ENCODE assay signal across 18 cellular contexts in genomic region chr10:19194866-19195265, GRCh38.
DNase-seq lines count a peak whose midpoint lies in the region; ATAC-seq and TF ChIP-seq lines count a peak whose summit lies in the region.
"Had no signal": no experiment of that assay in that cellular context is flagged by ENCODE, and none has a peak within 500 bp of the region (broad histone marks: within the 10 kb centered on the region; RNA-seq: fewer than 3 reads in every experiment).

No MANE protein-coding gene starts in this region.

- no peak overlapping the region for H3K9ac ChIP-seq in PC-3 (ENCODE audit: low read length)

- H3K27me3 ChIP-seq in PC-3 (ENCODE audit: low read length): no peaks in the 10 kb centered on the region
- H3K27me3 ChIP-seq: BE2C had no signal

- no peak overlapping the region for H2AFZ ChIP-seq in PC-3 (ENCODE audit: low read length)

- H3K9me3 ChIP-seq in PC-3 (ENCODE audit: low read length): no peaks in the 10 kb centered on the region
- H3K9me3 ChIP-seq: A549, BE2C had no signal

- no peak overlapping the region for H3K4me2 ChIP-seq in PC-3 (ENCODE audit: low read length)
- H3K4me2 ChIP-seq: A549 had no signal

- H3K4me3 ChIP-seq in PC-3 (ENCODE audit: low read length) (no peak overlapping the region), cardiac fibroblast (replicated peaks in 1 of 2; ENCODE audit: low read depth in 2 of 2, low read length in 2 of 2) (no peak overlapping the region)
- H3K4me3 ChIP-seq: A549 had no signal

- no peaks in the 10 kb centered on the region for H3K27me3 Mint-ChIP-seq in activated CD4-positive, alpha-beta T cell treated with anti-CD3 and anti-CD28 coated beads, Interleukin-2, amount 10 ng/mL, durations not matched to agents 7 days and 5 days
- H3K27me3 Mint-ChIP-seq in T-cell: no peaks in the 10 kb centered on the region
- H3K27me3 Mint-ChIP-seq: CD4-positive, alpha-beta memory T cell had no signal

- POLR2A ChIA-PET in PC-3 (lab: Charles Lee; ENCODE audit: unreplicated experiment) (no interaction called here), T-cell (lab: Charles Lee) (no interaction called here)
- POLR2A ChIA-PET in activated CD4-positive, alpha-beta T cell treated with anti-CD3 and anti-CD28 coated beads, Interleukin-2, amount 10 ng/mL, durations not matched to agents 7 days and 5 days (lab: Charles Lee): no interaction called here

- no peaks in the 10 kb centered on the region for H3K4me1 Mint-ChIP-seq in activated CD4-positive, alpha-beta T cell treated with anti-CD3 and anti-CD28 coated beads, Interleukin-2, amount 10 ng/mL, durations not matched to agents 7 days and 5 days
- no peaks in the 10 kb centered on the region for H3K4me1 Mint-ChIP-seq in T-cell
- H3K4me1 Mint-ChIP-seq: CD4-positive, alpha-beta memory T cell; H9 had no signal

- CTCF ChIA-PET in PC-3 (lab: Charles Lee) (no interaction called here), T-cell (lab: Charles Lee) (no interaction called here)
- CTCF ChIA-PET in activated CD4-positive, alpha-beta T cell treated with anti-CD3 and anti-CD28 coated beads, Interleukin-2, amount 10 ng/mL, durations not matched to agents 7 days and 5 days (lab: Charles Lee): no interaction called here

- peak; percentile 46; the same call in 1 of the 2 replicates for ATAC-seq in PC-3
- no peak for ATAC-seq in SK-N-SH treated with all-trans-retinoic acid at 6 μM for 48 hours
- ATAC-seq in T-cell (replicated peaks in 1 of 4): no peak
- ATAC-seq: A549 had no signal

- no peaks in the 10 kb centered on the region for H3K36me3 ChIP-seq in PC-3 (ENCODE audit: low read depth, low read length)
- H3K36me3 ChIP-seq: BE2C had no signal

- DNase-seq in PC-3 (peak; percentile 38), cardiac fibroblast (ENCODE audit: low read depth in 2 of 2) (peak; percentile 39 to 50), glomerular visceral epithelial cell (ENCODE audit: extremely low spot score) (peak; percentile 37), T-cell (no peak), Kasumi-1 (lab: John Stamatoyannopoulos, UW) (no peak), DMS79 treated with DMSO at 0.1 percent for 48 hours (lab: John Stamatoyannopoulos, UW) (no peak)
- DNase-seq in activated CD4-positive, alpha-beta T cell treated with anti-CD3 and anti-CD28 coated beads, Interleukin-2, amount 10 ng/mL, durations not matched to agents 7 days and 5 days: no peak
- DNase-seq: BE2C; CD4-positive, alpha-beta memory T cell; DMS153; DND-41; GDM1; GOT3; H9; IMR-90 had no signal

- peaks cover 11% of the 10 kb centered on the region for H3K4me1 ChIP-seq in PC-3 (ENCODE audit: insufficient read depth, low read length)
- H3K4me1 ChIP-seq: A549, BE2C had no signal

- H3F3A ChIP-seq in PC-3 (ENCODE audit: low read length, unreplicated experiment): no peaks in the 10 kb centered on the region

- no peak overlapping the region for H3K4me3 Mint-ChIP-seq in activated CD4-positive, alpha-beta T cell treated with anti-CD3 and anti-CD28 coated beads, Interleukin-2, amount 10 ng/mL, durations not matched to agents 7 days and 5 days
- H3K4me3 Mint-ChIP-seq in T-cell: no peak overlapping the region
- H3K4me3 Mint-ChIP-seq: CD4-positive, alpha-beta memory T cell; H9 had no signal

- H3K27ac Mint-ChIP-seq in activated CD4-positive, alpha-beta T cell treated with anti-CD3 and anti-CD28 coated beads, Interleukin-2, amount 10 ng/mL, durations not matched to agents 7 days and 5 days: no peak overlapping the region
- no peak overlapping the region for H3K27ac Mint-ChIP-seq in T-cell
- H3K27ac Mint-ChIP-seq: CD4-positive, alpha-beta memory T cell; H9 had no signal

- BruUV-seq in PC-3 (replicated peaks; lab: Mats Ljungman, UMichigan): no TSS peak

- H3K79me2 ChIP-seq in PC-3 (ENCODE audit: low read length): no peaks in the 10 kb centered on the region

- H3K36me3 Mint-ChIP-seq in activated CD4-positive, alpha-beta T cell treated with anti-CD3 and anti-CD28 coated beads, Interleukin-2, amount 10 ng/mL, durations not matched to agents 7 days and 5 days (ENCODE audit: low read depth): no peaks in the 10 kb centered on the region
- no peaks in the 10 kb centered on the region for H3K36me3 Mint-ChIP-seq in T-cell
- H3K36me3 Mint-ChIP-seq: CD4-positive, alpha-beta memory T cell had no signal

- no peaks in the 10 kb centered on the region for H4K20me1 ChIP-seq in PC-3 (ENCODE audit: low read length)

- no peak overlapping the region for H3K27ac ChIP-seq in PC-3 (ENCODE audit: low read length)
- H3K27ac ChIP-seq: A549, C4-2B had no signal

- H3K9me2 ChIP-seq in PC-3 (replicated peaks; ENCODE audit: low read length): no peaks in the 10 kb centered on the region

- H3K9me3 Mint-ChIP-seq in activated CD4-positive, alpha-beta T cell treated with anti-CD3 and anti-CD28 coated beads, Interleukin-2, amount 10 ng/mL, durations not matched to agents 7 days and 5 days: peaks cover 2% of the 10 kb centered on the region
- H3K9me3 Mint-ChIP-seq in T-cell: peaks cover 3 to 9% (median 7%) of the 10 kb centered on the region in 3 donors

- intact Hi-C loops in PC-3 (cut with micrococcal nuclease): no loop called here

- TF ChIP-seq CTCF in PC-3 (conservative IDR thresholded peaks at IDR 0.05; ENCODE audit: low read depth, low read length) (no peak), cardiac fibroblast (IDR thresholded peaks at IDR 0.05; ENCODE audit: low read depth, low read length) (no peak)

TF ChIP-seq in SK-N-SH treated with all-trans-retinoic acid at 6 μM for 48 hours, 23 proteins besides CTCF, POLR2A, EP300 and RAD21:
- TF ChIP-seq RARB (CRISPR knock-in tag; IDR thresholded peaks at IDR 0.05) (no peak), ISL1 (CRISPR knock-in tag; IDR thresholded peaks at IDR 0.05) (0 out of 2 replicates have a peak, but pooled peaks have one; percentile 38)

Comparison
In these comparisons a context has a peak if more than half of its experiments do, and no peak if none do; other contexts are left out.
1. DNase-seq: peak in PC-3 (single experiment), cardiac fibroblast (2 of 2) and glomerular visceral epithelial cell (single experiment); none in activated CD4-positive, alpha-beta T cell treated with anti-CD3 and anti-CD28 coated beads, Interleukin-2, amount 10 ng/mL, durations not matched to agents 7 days and 5 days (single experiment), T-cell (0 of 34), Kasumi-1 (0 of 2) and DMS79 treated with DMSO at 0.1 percent for 48 hours (single experiment).